8 cellular contexts compared by ENCODE assay signal in genomic region chr11:129846508-129847335, GRCh38. TPM values are rescaled to one million over a fixed set of nuclear protein-coding genes. Genes with fewer than 3 reads are reported as not detected.
DNase-seq lines count a peak whose midpoint lies in the region; ATAC-seq, FAIRE-seq and TF ChIP-seq lines count a peak whose summit lies in the region.

No MANE protein-coding gene starts in this region.

- H3K9me2 ChIP-seq in Karpas-422 (replicated peaks; ENCODE audit: insufficient read depth, low read length), result no peaks in the 10 kb centered on the region

- no peak overlapping the region for H3K4me2 ChIP-seq in Karpas-422 (ENCODE audit: low read depth, low read length, poor library complexity, severe bottlenecking)

- H3K4me1 ChIP-seq in mucosa of rectum (ENCODE audit: control insufficient read depth in 2 of 2, insufficient read depth in 2 of 2, low read length in 2 of 2) (peaks cover 12 to 20% of the 10 kb centered on the region in 2 donors), Karpas-422 (ENCODE audit: low read length) (no peaks in the 10 kb centered on the region), kidney (ENCODE audit: control insufficient read depth in 1 of 2, insufficient read depth in 1 of 2, low read depth in 1 of 2, low read length in 2 of 2) (no peaks in the 10 kb centered on the region)

- H3K27ac ChIP-seq in mucosa of rectum (ENCODE audit: low read depth in 2 of 2, low read length in 2 of 2) (peak overlapping the region; percentile 74 to 83), Karpas-422 (ENCODE audit: low read length) (no peak overlapping the region), kidney (ENCODE audit: low read depth in 2 of 2, low read length in 2 of 2) (no peak overlapping the region)

- no peak for FAIRE-seq in kidney (lab: Jason Lieb, UNC)

- peaks cover 17% of the 10 kb centered on the region for H3K4me1 Mint-ChIP-seq in activated naive CD8-positive, alpha-beta T cell treated with anti-CD3 and anti-CD28 coated beads, Interleukin-2, amount 10 ng/mL, durations not matched to agents 7 days and 5 days

- no peaks in the 10 kb centered on the region for H3K79me2 ChIP-seq in Karpas-422 (ENCODE audit: low read length)

- no peak overlapping the region for H2AFZ ChIP-seq in Karpas-422 (ENCODE audit: low read length)

- H3K4me3 ChIP-seq in mucosa of rectum (ENCODE audit: low read length in 2 of 2) (peak overlapping the region in 1 of 2 donors; percentile 5), Karpas-422 (ENCODE audit: low read length) (no peak overlapping the region), kidney (ENCODE audit: low read length in 2 of 2) (no peak overlapping the region)

- intact Hi-C loops in kidney (cut with DNase I), result no loop called here

- POLR2A ChIA-PET in activated naive CD8-positive, alpha-beta T cell treated with anti-CD3 and anti-CD28 coated beads, Interleukin-2, amount 10 ng/mL, durations not matched to agents 7 days and 5 days (lab: Charles Lee), result no interaction called here

- peaks cover 8% of the 10 kb centered on the region for H3K9me3 Mint-ChIP-seq in activated naive CD8-positive, alpha-beta T cell treated with anti-CD3 and anti-CD28 coated beads, Interleukin-2, amount 10 ng/mL, durations not matched to agents 7 days and 5 days

- H3K9me3 ChIP-seq in mucosa of rectum (ENCODE audit: control insufficient read depth in 2 of 2, low read length in 2 of 2) (no peaks in the 10 kb centered on the region), Karpas-422 (ENCODE audit: low read length) (no peaks in the 10 kb centered on the region), kidney (ENCODE audit: control insufficient read depth in 1 of 2, low read length in 2 of 2) (no peaks in the 10 kb centered on the region)

- ATAC-seq in activated naive CD8-positive, alpha-beta T cell treated with anti-CD3 and anti-CD28 coated beads, Interleukin-2, amount 10 ng/mL, durations not matched to agents 7 days and 5 days (ENCODE audit: low read depth), result no peak
- no peak for ATAC-seq in HG03354 (IDR thresholded peaks at IDR 0.05; ENCODE audit: poor library complexity, severe bottlenecking, unreplicated experiment)

- no peaks in the 10 kb centered on the region for H4K20me1 ChIP-seq in Karpas-422 (ENCODE audit: insufficient read depth, low read depth, low read length)

- H3K27ac Mint-ChIP-seq in activated naive CD8-positive, alpha-beta T cell treated with anti-CD3 and anti-CD28 coated beads, Interleukin-2, amount 10 ng/mL, durations not matched to agents 7 days and 5 days, result peak overlapping the region; percentile 37

- DNase-seq in DMS53 treated with DMSO at 0.1 percent for 48 hours (lab: John Stamatoyannopoulos, UW; ENCODE audit: unreplicated experiment) (peak; percentile 85), LoVo (ENCODE audit: low spot score) (peak; percentile 74), Karpas-422 (no peak), kidney (no peak), Kasumi-1 (lab: John Stamatoyannopoulos, UW) (no peak)
- no peak for DNase-seq in activated naive CD8-positive, alpha-beta T cell treated with anti-CD3 and anti-CD28 coated beads, Interleukin-2, amount 10 ng/mL, durations not matched to agents 7 days and 5 days

- H3K36me3 ChIP-seq in mucosa of rectum (ENCODE audit: control insufficient read depth in 2 of 2, insufficient read depth in 2 of 2, low read length in 2 of 2) (peaks cover 0 to 2% of the 10 kb centered on the region in 2 donors), Karpas-422 (ENCODE audit: insufficient read depth, low read length) (no peaks in the 10 kb centered on the region), kidney (ENCODE audit: control insufficient read depth in 1 of 2, insufficient read depth in 2 of 2, low read length in 2 of 2) (no peaks in the 10 kb centered on the region)

- peak overlapping the region in 1 of 2 donors; percentile 42 for H3K9ac ChIP-seq in mucosa of rectum (ENCODE audit: low read depth in 1 of 2, low read length in 2 of 2)
- H3K9ac ChIP-seq in Karpas-422 (ENCODE audit: low read length), result no peak overlapping the region
- H3K9ac ChIP-seq in kidney (ENCODE audit: low read length in 2 of 2), result no peak overlapping the region

- H3K4me3 Mint-ChIP-seq in activated naive CD8-positive, alpha-beta T cell treated with anti-CD3 and anti-CD28 coated beads, Interleukin-2, amount 10 ng/mL, durations not matched to agents 7 days and 5 days, result peak overlapping the region; percentile 15

- peaks cover 5% of the 10 kb centered on the region for H3K36me3 Mint-ChIP-seq in activated naive CD8-positive, alpha-beta T cell treated with anti-CD3 and anti-CD28 coated beads, Interleukin-2, amount 10 ng/mL, durations not matched to agents 7 days and 5 days

- H3K27me3 Mint-ChIP-seq in activated naive CD8-positive, alpha-beta T cell treated with anti-CD3 and anti-CD28 coated beads, Interleukin-2, amount 10 ng/mL, durations not matched to agents 7 days and 5 days, result peaks cover 11% of the 10 kb centered on the region

- no peak for TF ChIP-seq CTCF in kidney (IDR thresholded peaks at IDR 0.05; ENCODE audit: borderline replicate concordance, extremely low read depth, insufficient read depth)

- no peaks in the 10 kb centered on the region for H3K27me3 ChIP-seq in mucosa of rectum (ENCODE audit: control insufficient read depth in 2 of 2, insufficient read depth in 2 of 2, low read length in 2 of 2)
- H3K27me3 ChIP-seq in Karpas-422 (ENCODE audit: low read length), result no peaks in the 10 kb centered on the region

RNA-seq across cellular contexts. Expression of gene TMEM45B, which starts 31.1 kb away (rescaled TPM):
- 1 to 10 TPM in 1 of 2 experiments, under 1 TPM in 1; 0.91 to 1.5 TPM for total RNA-seq in activated naive CD8-positive, alpha-beta T cell treated with anti-CD3 and anti-CD28 coated beads, Interleukin-2, amount 10 ng/mL, durations not matched to agents 7 days and 5 days
- total RNA-seq in Karpas-422 (2014; rRNA removed; shearing (Covaris generic); ENCODE audit: low replicate concordance), result not detected in 2 replicates
- 17.7 TPM for total RNA-seq in kidney
- polyA plus RNA-seq in kidney (ENCODE audit: insufficient read depth, low read depth, low replicate concordance), result 37.5 TPM

RNA-seq across cellular contexts. Expression of gene NFRKB, which starts 48.7 kb away (rescaled TPM):
- total RNA-seq in activated naive CD8-positive, alpha-beta T cell treated with anti-CD3 and anti-CD28 coated beads, Interleukin-2, amount 10 ng/mL, durations not matched to agents 7 days and 5 days, result 10 to 100 TPM; 40.4 to 49.0 TPM
- total RNA-seq in Karpas-422 (2014; rRNA removed; shearing (Covaris generic); ENCODE audit: low replicate concordance), result 9.4 and 26.9 TPM in 2 replicates
- 25.2 TPM for total RNA-seq in kidney
- polyA plus RNA-seq in kidney (ENCODE audit: insufficient read depth, low read depth, low replicate concordance), result 7.0 TPM

Comparison
In these comparisons a context has a peak if more than half of its experiments do, and no peak if none do; other contexts are left out.
1. DNase-seq: peak in DMS53 treated with DMSO at 0.1 percent for 48 hours (single experiment) and LoVo (single experiment); none in activated naive CD8-positive, alpha-beta T cell treated with anti-CD3 and anti-CD28 coated beads, Interleukin-2, amount 10 ng/mL, durations not matched to agents 7 days and 5 days (single experiment), Karpas-422 (single experiment), kidney (single experiment) and Kasumi-1 (0 of 2).
2. H3K27ac ChIP-seq: peak in mucosa of rectum (2 of 2); none in Karpas-422 (single experiment) and kidney (0 of 2).